19 cellular contexts compared by ENCODE assay signal in genomic region chr12:25382311-25383106, GRCh38.
DNase-seq lines count a peak whose midpoint lies in the region; ATAC-seq, FAIRE-seq and TF ChIP-seq lines count a peak whose summit lies in the region.
"Had no signal": no experiment of that assay in that cellular context is flagged by ENCODE, and none has a peak within 500 bp of the region (broad histone marks: within the 10 kb centered on the region; RNA-seq: fewer than 3 reads in every experiment).

No MANE protein-coding gene starts in this region.

- WGBS in right cardiac atrium: 77% methylated on average over 7 of the region's 7 CpGs

- DNase-seq in CD4-positive, alpha-beta T cell: peak in 5 of 10 experiments; percentile 18 to 40 (median 33)
- DNase-seq in GM12891 (ENCODE audit: insufficient read length, low spot score) (no peak), myocyte (ENCODE audit: low read depth) (peak; percentile 46), mucosa of gallbladder (ENCODE audit: low spot score) (no peak), right cardiac atrium (no peak)
- no peak for DNase-seq in activated T-helper 2 cell treated with anti-CD3 and anti-CD28 coated beads, Interferon-gamma antibody, Interleukin-2, Interleukin-4, amounts not matched to agents 10 μg/mL and 5 μg/mL and 100 μg/mL, durations not matched to agents 14 hours and 24 hours and 36 hours (ENCODE audit: low spot score)
- DNase-seq: activated CD4-positive, alpha-beta T cell treated with anti-CD3 and anti-CD28 coated beads for 4 hours; activated effector memory CD4-positive, alpha-beta T cell treated with anti-CD3 and anti-CD28 coated beads, Interleukin-2, amount 50 U/mL, for 16 hours; NCI-H146; Peyer's patch; SW 1271; tibial artery had no signal

- peaks cover 6% of the 10 kb centered on the region for H3K27me3 Mint-ChIP-seq in CD4-positive, alpha-beta T cell
- H3K27me3 Mint-ChIP-seq in activated T-helper 2 cell treated with anti-CD3 and anti-CD28 coated beads, Interferon-gamma antibody, Interleukin-2, Interleukin-4, amounts not matched to agents 10 μg/mL and 5 μg/mL and 100 μg/mL, durations not matched to agents 14 hours and 24 hours and 36 hours (ENCODE audit: low read depth): no peaks in the 10 kb centered on the region

- H3K27ac Mint-ChIP-seq in CD4-positive, alpha-beta T cell: peak overlapping the region; percentile 99
- peak overlapping the region; percentile 51 for H3K27ac Mint-ChIP-seq in activated T-helper 2 cell treated with anti-CD3 and anti-CD28 coated beads, Interferon-gamma antibody, Interleukin-2, Interleukin-4, amounts not matched to agents 10 μg/mL and 5 μg/mL and 100 μg/mL, durations not matched to agents 14 hours and 24 hours and 36 hours
- H3K27ac Mint-ChIP-seq: progenitor cell of endocrine pancreas had no signal

- peaks cover 62% of the 10 kb centered on the region for H3K4me1 Mint-ChIP-seq in CD4-positive, alpha-beta T cell (ENCODE audit: low read depth)
- peaks cover 58% of the 10 kb centered on the region for H3K4me1 Mint-ChIP-seq in activated T-helper 2 cell treated with anti-CD3 and anti-CD28 coated beads, Interferon-gamma antibody, Interleukin-2, Interleukin-4, amounts not matched to agents 10 μg/mL and 5 μg/mL and 100 μg/mL, durations not matched to agents 14 hours and 24 hours and 36 hours (ENCODE audit: low read depth)

- no peak for FAIRE-seq in GM12891 (lab: Jason Lieb, UNC)
- FAIRE-seq: endometrium, frontal cortex, GM12892 had no signal

- no peak overlapping the region for H3K4me3 ChIP-seq in right cardiac atrium (ENCODE audit: low read length)
- H3K4me3 ChIP-seq: Peyer's patch, tibial artery had no signal

- peak overlapping the region; percentile 74 for H3K4me3 Mint-ChIP-seq in CD4-positive, alpha-beta T cell
- peak overlapping the region; percentile 67 for H3K4me3 Mint-ChIP-seq in activated T-helper 2 cell treated with anti-CD3 and anti-CD28 coated beads, Interferon-gamma antibody, Interleukin-2, Interleukin-4, amounts not matched to agents 10 μg/mL and 5 μg/mL and 100 μg/mL, durations not matched to agents 14 hours and 24 hours and 36 hours (ENCODE audit: low read depth)

- ATAC-seq in CD4-positive, alpha-beta T cell (ENCODE audit: poor library complexity): no peak
- no peak for ATAC-seq in GM21526 (IDR thresholded peaks at IDR 0.05; ENCODE audit: low FRiP score, unreplicated experiment)
- no peak for ATAC-seq in right cardiac atrium

- TF ChIP-seq CTCF in CD4-positive, alpha-beta T cell (IDR thresholded peaks at IDR 0.05): no peak

- no peaks in the 10 kb centered on the region for H3K4me1 ChIP-seq in right cardiac atrium (ENCODE audit: control insufficient read depth, insufficient read depth, low read length)

- H3K9me3 Mint-ChIP-seq in CD4-positive, alpha-beta T cell: no peaks in the 10 kb centered on the region
- no peaks in the 10 kb centered on the region for H3K9me3 Mint-ChIP-seq in activated T-helper 2 cell treated with anti-CD3 and anti-CD28 coated beads, Interferon-gamma antibody, Interleukin-2, Interleukin-4, amounts not matched to agents 10 μg/mL and 5 μg/mL and 100 μg/mL, durations not matched to agents 14 hours and 24 hours and 36 hours

- intact Hi-C loops in CD4-positive, alpha-beta T cell (cut with DNase I, micrococcal nuclease): loop anchor here in 1 of 2 experiments (5.0 kb wide), 1 partner anchor 50 kb away; no protein-coding TSS in a partner anchor
- intact Hi-C loops in activated T-helper 2 cell treated with anti-CD3 and anti-CD28 coated beads, Interferon-gamma antibody, Interleukin-2, Interleukin-4, amounts not matched to agents 10 μg/mL and 5 μg/mL and 100 μg/mL, durations not matched to agents 14 hours and 24 hours and 36 hours (cut with micrococcal nuclease): no loop called here
- intact Hi-C loops in right cardiac atrium (cut with DNase I): loop anchor here in 1 of 4 donors (5.0 kb wide), 1 partner anchor 130 kb away; the partner anchor contains the start of gene KRAS

- peaks cover 16% of the 10 kb centered on the region for H3K36me3 Mint-ChIP-seq in CD4-positive, alpha-beta T cell (ENCODE audit: low read depth)
- no peaks in the 10 kb centered on the region for H3K36me3 Mint-ChIP-seq in activated T-helper 2 cell treated with anti-CD3 and anti-CD28 coated beads, Interferon-gamma antibody, Interleukin-2, Interleukin-4, amounts not matched to agents 10 μg/mL and 5 μg/mL and 100 μg/mL, durations not matched to agents 14 hours and 24 hours and 36 hours (ENCODE audit: low read depth)

- H3K27me3 ChIP-seq in CD4-positive, alpha-beta T cell (ENCODE audit: control insufficient read depth, insufficient read depth, low read length): no peaks in the 10 kb centered on the region
- H3K27me3 ChIP-seq in right cardiac atrium (ENCODE audit: control insufficient read depth, insufficient read depth): no peaks in the 10 kb centered on the region
- H3K27me3 ChIP-seq: Peyer's patch, tibial artery had no signal

- CTCF ChIA-PET in CD4-positive, alpha-beta T cell (lab: Charles Lee): interaction anchor here (1.1 to 1.4 kb wide), 3 partner anchors 48 to 141 kb away, joined by 3 to 4 read pairs (median 3); no protein-coding TSS in a partner anchor

- no peaks in the 10 kb centered on the region for H3K9me3 ChIP-seq in CD4-positive, alpha-beta T cell (ENCODE audit: control insufficient read depth, low read length)
- H3K9me3 ChIP-seq in right cardiac atrium (ENCODE audit: control insufficient read depth, low read length): no peaks in the 10 kb centered on the region
- H3K9me3 ChIP-seq: Peyer's patch, tibial artery had no signal

- TF ChIP-seq POLR2A in GM12891 (IDR thresholded peaks at IDR 0.05; ENCODE audit: low read depth, low read length): no peak

- POLR2A ChIA-PET in CD4-positive, alpha-beta T cell (lab: Charles Lee): interaction anchor here (0.5 to 2.4 kb wide), 7 partner anchors 59 to 578 kb away, joined by 3 to 10 read pairs (median 4); partner anchors contain the start of genes DNAI7 and ETFRF1

- H3K27ac ChIP-seq in CD4-positive, alpha-beta T cell (ENCODE audit: low read depth, low read length): peak overlapping the region; percentile 33
- H3K27ac ChIP-seq in right cardiac atrium (ENCODE audit: low read length): no peak overlapping the region
- H3K27ac ChIP-seq: C4-2B, HL-60, Peyer's patch, tibial artery had no signal

TF ChIP-seq in GM12891, 5 proteins besides CTCF, POLR2A, EP300 and RAD21:
- TF ChIP-seq POLR2AphosphoS5 (IDR thresholded peaks at IDR 0.05; ENCODE audit: low read depth, low read length): no peak
- TF ChIP-seq SPI1 (IDR thresholded peaks at IDR 0.05; ENCODE audit: low read depth, low read length): 0 out of 2 replicates have a peak, but pooled peaks have one; percentile 14
- TF ChIP-seq TAF1 (IDR thresholded peaks at IDR 0.05; ENCODE audit: low read depth, low read length): no peak
- TF ChIP-seq POU2F2 (IDR thresholded peaks at IDR 0.05; ENCODE audit: low read depth, low read length): no peak
- no peak for TF ChIP-seq PAX5 (IDR thresholded peaks at IDR 0.05; ENCODE audit: insufficient read depth, low read length, severe bottlenecking)
